In genomic region chrX:78092296-78092695, GRCh38 we compare ENCODE assay signal across 9 cellular contexts. TPM values are rescaled to one million over a fixed set of nuclear protein-coding genes. Genes with fewer than 3 reads are reported as not detected.
DNase-seq lines count a peak whose midpoint lies in the region; ATAC-seq and TF ChIP-seq lines count a peak whose summit lies in the region.
"Had no signal": no experiment of that assay in that cellular context is flagged by ENCODE, and none has a peak within 500 bp of the region (broad histone marks: within the 10 kb centered on the region; RNA-seq: fewer than 3 reads in every experiment).

No MANE protein-coding gene starts in this region.

- peaks cover 3% of the 10 kb centered on the region for H3K4me1 Mint-ChIP-seq in CD14-positive monocyte
- H3K4me1 Mint-ChIP-seq: memory B cell had no signal

- H3K9me3 Mint-ChIP-seq in CD14-positive monocyte, result peaks cover 0 to 4% (median 2%) of the 10 kb centered on the region in 7 donors

- H3K36me3 ChIP-seq in WERI-Rb-1, result no peaks in the 10 kb centered on the region

- H3K36me3 Mint-ChIP-seq in CD14-positive monocyte, result no peaks in the 10 kb centered on the region

- H3K27me3 ChIP-seq in WERI-Rb-1 (ENCODE audit: insufficient read depth, low read depth, severe bottlenecking), result peaks cover 3% of the 10 kb centered on the region

- TF ChIP-seq CTCF in CD14-positive monocyte (IDR thresholded peaks at IDR 0.05) (peak; percentile 29), WERI-Rb-1 (IDR thresholded peaks at IDR 0.05; ENCODE audit: low read depth, low read length) (peak; percentile 32; the same call in 1 of the 2 replicates)

- H3K4me3 ChIP-seq in WERI-Rb-1 (ENCODE audit: low read depth, low read length), result no peak overlapping the region

- DNase-seq in CD14-positive monocyte (ENCODE audit: low spot score) (no peak), WERI-Rb-1 (peak; percentile 32), kidney glomerular epithelial cell (lab: John Stamatoyannopoulos, UW) (peak; percentile 19), NCI-H1105 treated with DMSO at 0.1 percent for 48 hours (lab: John Stamatoyannopoulos, UW) (no peak), NCI-H146 (lab: John Stamatoyannopoulos, UW) (no peak), putamen (ENCODE audit: low spot score) (no peak)

- no peak overlapping the region for H3K27ac Mint-ChIP-seq in CD14-positive monocyte
- H3K27ac Mint-ChIP-seq: memory B cell had no signal

- H3K27ac ChIP-seq in WERI-Rb-1, result no peak overlapping the region

- intact Hi-C loops in CD14-positive monocyte (cut with micrococcal nuclease), result no loop called here

- H3K4me3 Mint-ChIP-seq in CD14-positive monocyte, result no peak overlapping the region
- H3K4me3 Mint-ChIP-seq: memory B cell had no signal

- ATAC-seq in GM18909 (IDR thresholded peaks at IDR 0.05; ENCODE audit: poor library complexity, unreplicated experiment) (peak; percentile 92), HG03159 (IDR thresholded peaks at IDR 0.05; ENCODE audit: unreplicated experiment) (peak; percentile 74)

- H3K27me3 Mint-ChIP-seq in CD14-positive monocyte (ENCODE audit: low read depth in 3 of 3), result peaks cover 0 to 6% (median 2%) of the 10 kb centered on the region in 3 donors

- no peaks in the 10 kb centered on the region for H3K9me3 ChIP-seq in WERI-Rb-1 (ENCODE audit: severe bottlenecking)

RNA-seq across cellular contexts. Expression of gene PGK1, which starts 11.8 kb away (rescaled TPM):
- 1,000 to 10,000 TPM in 1 of 2 donors, 100 to 1,000 TPM in 1; 923 to 1,007 TPM for polyA plus RNA-seq in CD14-positive monocyte

RNA-seq across cellular contexts. Expression of gene TAF9B, which starts 47.2 kb away (rescaled TPM):
- polyA plus RNA-seq in CD14-positive monocyte, result 1 to 10 TPM; 7.1 to 8.0 TPM

Comparison
In these comparisons a context has a peak if more than half of its experiments do, and no peak if none do; other contexts are left out.
1. DNase-seq: peak in WERI-Rb-1 (single experiment) and kidney glomerular epithelial cell (single experiment); none in CD14-positive monocyte (single experiment), NCI-H1105 treated with DMSO at 0.1 percent for 48 hours (single experiment), NCI-H146 (single experiment) and putamen (single experiment).